In genomic region chr1:33298623-33299277, GRCh38 we compare ENCODE assay signal across 8 cellular contexts. TPM values are rescaled to one million over a fixed set of nuclear protein-coding genes. Genes with fewer than 3 reads are reported as not detected.
DNase-seq lines count a peak whose midpoint lies in the region; ATAC-seq, FAIRE-seq and TF ChIP-seq lines count a peak whose summit lies in the region.

No MANE protein-coding gene starts in this region.

- H3K36me3 Mint-ChIP-seq in chondrocyte (ENCODE audit: low read depth), result peaks cover 23% of the 10 kb centered on the region

- peaks cover 18% of the 10 kb centered on the region for H3K4me1 Mint-ChIP-seq in chondrocyte (ENCODE audit: low read depth)

- no peaks in the 10 kb centered on the region for H3K9me3 Mint-ChIP-seq in chondrocyte (ENCODE audit: low read depth)

- DNase-seq in ACHN, result peak; percentile 48
- DNase-seq in GM19239 (ENCODE audit: insufficient read length, low spot score), result peak; percentile 82
- peak; percentile 14 for DNase-seq in NCI-H2171 treated with DMSO at 0.1 percent for 48 hours (lab: John Stamatoyannopoulos, UW)
- peak; percentile 70 for DNase-seq in activated CD4-positive, CD25-positive, alpha-beta regulatory T cell treated with anti-CD3 and anti-CD28 coated beads, Interleukin-2, amount 50 U/mL, for 72 hours
- DNase-seq in chondrocyte (ENCODE audit: low spot score), result no peak
- peak; percentile 69 for DNase-seq in left lobe of liver (ENCODE audit: low spot score)
- DNase-seq in stimulated activated CD4-positive, alpha-beta T cell treated with anti-CD3 and anti-CD28 coated beads, TNF-alpha, amount 100 ng/mL, for 48 hours (ENCODE audit: low read depth in 3 of 3), result peak; percentile 29 to 58 (median 38)

- peak; percentile 85 for TF ChIP-seq CTCF in chondrocyte (IDR thresholded peaks at IDR 0.05)

- in situ Hi-C loops in ACHN (cut with HindIII; ENCODE audit: low pct_ligation_motif_present, low pct_unique_long_range_greater_than_20kb, low sequenced_read_pairs), result no loop called here

- no peaks in the 10 kb centered on the region for H3K27me3 Mint-ChIP-seq in chondrocyte (ENCODE audit: low read depth)

- peak; percentile 89 for FAIRE-seq in GM19239 (lab: Jason Lieb, UNC)

- peak overlapping the region; percentile 59 for H3K27ac Mint-ChIP-seq in chondrocyte (ENCODE audit: unreplicated experiment)

- no peak overlapping the region for H3K4me3 Mint-ChIP-seq in chondrocyte (ENCODE audit: unreplicated experiment)

- ATAC-seq in left lobe of liver (peak; percentile 59), HG03039 (IDR thresholded peaks at IDR 0.05; ENCODE audit: unreplicated experiment) (no peak)

RNA-seq across cellular contexts. Expression of gene A3GALT2, which starts 22.1 kb away (rescaled TPM):
- total RNA-seq in chondrocyte, result 0.27 TPM in 1 of 3 replicates, not detected in the others
- total RNA-seq in left lobe of liver, result not detected

RNA-seq across cellular contexts. Expression of gene ZNF362, which starts 42.5 kb away (rescaled TPM):
- total RNA-seq in chondrocyte (84.1 to 122 TPM (median 85.0 TPM) in 3 replicates), left lobe of liver (8.4 TPM)
